Comparison of ENCODE assay signal across 1 cellular context in genomic region chr15:48856947-48857346, GRCh38.
TF ChIP-seq lines count a peak whose summit lies in the region.

No MANE protein-coding gene starts in this region.

TF ChIP-seq in GM23338, 12 proteins besides CTCF, POLR2A, EP300 and RAD21 (continued from another document):
- TF ChIP-seq ZNF331 (CRISPR knock-in tag; IDR thresholded peaks at IDR 0.05; ENCODE audit: low read depth) (no peak), STAT1 (IDR thresholded peaks at IDR 0.05; ENCODE audit: unreplicated experiment) (no peak), ETS1 (IDR thresholded peaks at IDR 0.05) (no peak), ZNF114 (CRISPR knock-in tag; IDR thresholded peaks at IDR 0.05) (no peak), CREB1 (CRISPR knock-in tag; IDR thresholded peaks at IDR 0.05; ENCODE audit: low read depth) (no peak), REST (IDR thresholded peaks at IDR 0.05; ENCODE audit: unreplicated experiment) (no peak), POLR2AphosphoS5 (IDR thresholded peaks at IDR 0.05; ENCODE audit: low read depth) (no peak), NANOG (IDR thresholded peaks at IDR 0.05; ENCODE audit: borderline replicate concordance) (no peak)
